23 cellular contexts compared by ENCODE assay signal in genomic region chr10:67917683-67918082, GRCh38. TPM values are rescaled to one million over a fixed set of nuclear protein-coding genes. Genes with fewer than 3 reads are reported as not detected.
DNase-seq lines count a peak whose midpoint lies in the region; ATAC-seq, FAIRE-seq and TF ChIP-seq lines count a peak whose summit lies in the region.
"Had no signal": no experiment of that assay in that cellular context is flagged by ENCODE, and none has a peak within 500 bp of the region (broad histone marks: within the 10 kb centered on the region; RNA-seq: fewer than 3 reads in every experiment).

No MANE protein-coding gene starts in this region.

- peaks cover 60% of the 10 kb centered on the region for H3K36me3 Mint-ChIP-seq in CD8-positive, alpha-beta T cell

- no peak overlapping the region for H2AFZ ChIP-seq in IMR-90 (replicated peaks; ENCODE audit: low read length, poor library complexity)
- H2AFZ ChIP-seq in K562 (ENCODE audit: low read depth, low read length) = no peak overlapping the region
- H2AFZ ChIP-seq: PC-9 had no signal

- no peak overlapping the region for H3K14ac ChIP-seq in IMR-90 (replicated peaks; ENCODE audit: low read depth, low read length)

- TF ChIP-seq RAD21 in IMR-90 (IDR thresholded peaks at IDR 0.05; ENCODE audit: low read length) (no peak), K562 (CRISPR knock-in tag; conservative IDR thresholded peaks at IDR 0.05 in 1 of 2, IDR thresholded peaks at IDR 0.05 in 1 of 2) (no peak)

- H3K27me3 Mint-ChIP-seq in CD8-positive, alpha-beta T cell (ENCODE audit: low read depth) = no peaks in the 10 kb centered on the region

- in situ Hi-C loops in IMR-90 (cut with MboI; ENCODE audit: low sequenced_read_pairs) = no loop called here
- in situ Hi-C loops in K562 (cut with MboI) = no loop called here

- H3K36me3 ChIP-seq in A673 (ENCODE audit: insufficient read depth, low read length, poor library complexity, severe bottlenecking) = peaks cover 51% of the 10 kb centered on the region
- peaks cover 11% of the 10 kb centered on the region for H3K36me3 ChIP-seq in CD8-positive, alpha-beta T cell (ENCODE audit: insufficient read depth, low read length)
- peaks cover 15% of the 10 kb centered on the region for H3K36me3 ChIP-seq in IMR-90 (ENCODE audit: control insufficient read depth, insufficient read depth, low read length)
- H3K36me3 ChIP-seq in K562 (ENCODE audit: control insufficient read depth, insufficient read depth, low read length) = peaks cover 64% of the 10 kb centered on the region

- POLR2A ChIA-PET in A673 (lab: Charles Lee; ENCODE audit: low non-redundant PET) = no interaction called here
- POLR2A ChIA-PET in CD8-positive, alpha-beta T cell (lab: Charles Lee) = no interaction called here
- POLR2A ChIA-PET in IMR-90 (lab: Charles Lee; ENCODE audit: unreplicated experiment) = no interaction called here
- POLR2A ChIA-PET in K562 (lab: Yijun Ruan, JAX) = interaction anchor here (0.8 kb wide), 2 partner anchors 10 to 24 kb away, joined by 3 to 4 read pairs; no protein-coding TSS in a partner anchor

- no peak overlapping the region for H4K91ac ChIP-seq in IMR-90 (ENCODE audit: insufficient read depth, low read depth, low read length)

- H3K4me1 Mint-ChIP-seq in CD8-positive, alpha-beta T cell (ENCODE audit: low read depth) = peaks cover 22% of the 10 kb centered on the region
- H3K4me1 Mint-ChIP-seq: CD14-positive monocyte had no signal

- no peak for FAIRE-seq in K562 (lab: Jason Lieb, UNC)
- FAIRE-seq: GM12892, GM18507 had no signal

- H3K4me3 ChIP-seq in A673 (ENCODE audit: low read depth, low read length, poor library complexity, severe bottlenecking) (no peak overlapping the region), IMR-90 (ENCODE audit: insufficient read depth, low read depth, low read length) (no peak overlapping the region), K562 (no peak overlapping the region)
- H3K4me3 ChIP-seq in CD8-positive, alpha-beta T cell (ENCODE audit: low read depth, low read length) = no peak overlapping the region
- H3K4me3 ChIP-seq: PC-9 had no signal

- no peak overlapping the region for H2BK15ac ChIP-seq in IMR-90 (ENCODE audit: low read depth, low read length)

- no peaks in the 10 kb centered on the region for H3K9me3 Mint-ChIP-seq in CD8-positive, alpha-beta T cell
- H3K9me3 Mint-ChIP-seq: CD14-positive monocyte, H9 had no signal

- H3K9ac ChIP-seq in IMR-90 (ENCODE audit: low read depth, low read length) (no peak overlapping the region), K562 (ENCODE audit: insufficient read depth in 1 of 2, low read depth in 2 of 2, low read length in 2 of 2) (no peak overlapping the region)

- H3K4me2 ChIP-seq in IMR-90 (ENCODE audit: low read depth, low read length) (no peak overlapping the region), K562 (ENCODE audit: insufficient read depth, low read length) (no peak overlapping the region)
- H3K4me2 ChIP-seq: PC-9 had no signal

- H3K4me3 Mint-ChIP-seq in CD8-positive, alpha-beta T cell = no peak overlapping the region
- H3K4me3 Mint-ChIP-seq: CD14-positive monocyte, H9 had no signal

- no peak overlapping the region for H2AK5ac ChIP-seq in IMR-90 (ENCODE audit: low read depth, low read length)

- WGBS in IMR-90 (ENCODE audit: extremely low coverage in 2 of 2, insufficient read length in 1 of 2), 2 experiments = no CpG with 5 or more reads among the region's 1 CpG
- 75% methylated on average over 1 of the region's 1 CpG for WGBS in K562 (ENCODE audit: insufficient coverage, low coverage, missing lambda C conversion rate)

- H4K20me1 ChIP-seq in IMR-90 (ENCODE audit: insufficient read depth, low read length) (no peaks in the 10 kb centered on the region), K562 (replicated peaks; ENCODE audit: control insufficient read depth, insufficient read depth, low read length) (no peaks in the 10 kb centered on the region)

- H3K4ac ChIP-seq in IMR-90 (ENCODE audit: low read depth, low read length) = no peak overlapping the region

- ATAC-seq in CD8-positive, alpha-beta T cell = no peak
- ATAC-seq in IMR-90 (ENCODE audit: low read depth) (no peak), K562 (no peak)

- H2BK120ac ChIP-seq in IMR-90 (ENCODE audit: low read depth, low read length) = no peak overlapping the region

- no peak overlapping the region for H3K23ac ChIP-seq in IMR-90 (ENCODE audit: low read depth, low read length)

- H4K5ac ChIP-seq in IMR-90 (ENCODE audit: low read depth, low read length) = no peak overlapping the region

- H3K4me1 ChIP-seq in A673 (ENCODE audit: insufficient read depth, low read length, poor library complexity, severe bottlenecking) (peaks cover 12% of the 10 kb centered on the region), IMR-90 (ENCODE audit: control insufficient read depth, insufficient read depth, low read length) (no peaks in the 10 kb centered on the region), K562 (replicated peaks in 1 of 2; ENCODE audit: control insufficient read depth in 2 of 2, insufficient read depth in 2 of 2, low read length in 2 of 2) (no peaks in the 10 kb centered on the region)
- no peaks in the 10 kb centered on the region for H3K4me1 ChIP-seq in CD8-positive, alpha-beta T cell (ENCODE audit: insufficient read depth, low read length)

- peaks cover 12 to 19% of the 10 kb centered on the region in 2 experiments; a peak in 1 of 4 replicates for H3K79me1 ChIP-seq in IMR-90 (ENCODE audit: low read depth in 1 of 2, low read length in 2 of 2)

- no peak overlapping the region for H2AK9ac ChIP-seq in IMR-90 (replicated peaks; ENCODE audit: low read depth, low read length, poor library complexity)

- no peak overlapping the region for H3K18ac ChIP-seq in IMR-90 (ENCODE audit: low read depth, low read length)

- TF ChIP-seq CTCF in A673 (conservative IDR thresholded peaks at IDR 0.05; ENCODE audit: low read depth, low read length) (no peak), IMR-90 (conservative IDR thresholded peaks at IDR 0.05; ENCODE audit: low read depth, low read length) (no peak), K562 (IDR thresholded peaks at IDR 0.05 in 2 of 3, conservative IDR thresholded peaks at IDR 0.05 in 1 of 3; ENCODE audit: insufficient read depth in 2 of 3, low read depth in 1 of 3, low read length in 3 of 3) (no peak)
- no peak for TF ChIP-seq CTCF in CD8-positive, alpha-beta T cell (IDR thresholded peaks at IDR 0.05)

- no peak overlapping the region for H2BK20ac ChIP-seq in IMR-90 (ENCODE audit: low read depth, low read length)

- BruUV-seq in A673 (replicated peaks; lab: Mats Ljungman, UMichigan) (no TSS peak), IMR-90 (replicated peaks; lab: Mats Ljungman, UMichigan) (no TSS peak), K562 (replicated peaks; lab: Mats Ljungman, UMichigan) (no TSS peak)

- CTCF ChIA-PET in A673 (lab: Charles Lee) (no interaction called here), IMR-90 (lab: Yijun Ruan, JAX) (no interaction called here), K562 (lab: Yijun Ruan, JAX; ENCODE audit: low intra/inter-chr PET ratio) (no interaction called here)
- CTCF ChIA-PET in CD8-positive, alpha-beta T cell (lab: Charles Lee) = no interaction called here

- H3K56ac ChIP-seq in IMR-90 (ENCODE audit: extremely low read depth, insufficient read depth, low read length) = no peak overlapping the region

- H4K8ac ChIP-seq in IMR-90 (ENCODE audit: low read depth in 2 of 2, low read length in 2 of 2) = no peak overlapping the region

- H3K9me3 ChIP-seq in A673 (ENCODE audit: low read depth, low read length, poor library complexity, severe bottlenecking) (no peaks in the 10 kb centered on the region), IMR-90 (ENCODE audit: control insufficient read depth, insufficient read depth, low read length) (no peaks in the 10 kb centered on the region), K562 (replicated peaks; ENCODE audit: control insufficient read depth, insufficient read depth, low read depth, low read length) (no peaks in the 10 kb centered on the region)
- H3K9me3 ChIP-seq in CD8-positive, alpha-beta T cell (ENCODE audit: low read length) = no peaks in the 10 kb centered on the region

- H3K27ac ChIP-seq in A673 (ENCODE audit: low read depth, low read length, poor library complexity, severe bottlenecking) (peak overlapping the region; percentile 27), IMR-90 (ENCODE audit: insufficient read depth, low read length) (no peak overlapping the region), K562 (ENCODE audit: extremely low read depth, low read depth, low read length) (no peak overlapping the region)
- H3K27ac ChIP-seq in CD8-positive, alpha-beta T cell (ENCODE audit: low read depth, low read length) = no peak overlapping the region
- H3K27ac ChIP-seq: PC-9, RWPE1 had no signal

- DNase-seq in A673 (ENCODE audit: low spot score) (peak; percentile 11), IMR-90 (no peak), K562 (ENCODE audit: extremely low read depth in 1 of 4, low spot score in 3 of 4) (no peak), DMS114 treated with DMSO at 0.1 percent for 48 hours (lab: John Stamatoyannopoulos, UW; ENCODE audit: unreplicated experiment) (no peak), DMS79 treated with DMSO at 0.1 percent for 48 hours (lab: John Stamatoyannopoulos, UW) (no peak), GOT3 (lab: John Stamatoyannopoulos, UW) (no peak)
- no peak for DNase-seq in CD8-positive, alpha-beta T cell
- DNase-seq: COR-L47, DMS153, H9, KG1, NCI-H1105 treated with DMSO at 0.1 percent for 48 hours, NCI-H187, NCI-H226, NCI-H524, NCI-H82, PC-9, SIG-M5, T-helper 1 cell had no signal

- no peak for TF ChIP-seq EP300 in K562 (IDR thresholded peaks at IDR 0.05; ENCODE audit: low read length)

- no peak for TF ChIP-seq POLR2A in IMR-90 (IDR thresholded peaks at IDR 0.05; ENCODE audit: low read depth, low read length)
- TF ChIP-seq POLR2A in K562 (conservative IDR thresholded peaks at IDR 0.05) = no peak

- no peaks in the 10 kb centered on the region for H3K27me3 ChIP-seq in A673 (replicated peaks; ENCODE audit: insufficient read depth, low read depth, low read length, poor library complexity)
- no peaks in the 10 kb centered on the region for H3K27me3 ChIP-seq in CD8-positive, alpha-beta T cell (ENCODE audit: insufficient read depth, low read length)
- H3K27me3 ChIP-seq in IMR-90 (ENCODE audit: control insufficient read depth, insufficient read depth, low read length) = no peaks in the 10 kb centered on the region
- no peaks in the 10 kb centered on the region for H3K27me3 ChIP-seq in K562 (ENCODE audit: control insufficient read depth in 2 of 2, insufficient read depth in 2 of 2, low read length in 2 of 2)

- no peak overlapping the region for H2BK5ac ChIP-seq in IMR-90 (ENCODE audit: low read depth, low read length, poor library complexity, severe bottlenecking)

- H3K27ac Mint-ChIP-seq in CD8-positive, alpha-beta T cell = peak overlapping the region; percentile 42
- H3K27ac Mint-ChIP-seq: CD14-positive monocyte had no signal

- dilution Hi-C loops in IMR-90 (cut with HindIII; ENCODE audit: low sequenced_read_pairs, unreplicated experiment) = no loop called here

- intact Hi-C loops in A673 (cut with micrococcal nuclease; ENCODE audit: unreplicated experiment) = no loop called here
- intact Hi-C loops in CD8-positive, alpha-beta T cell (cut with DNase I, micrococcal nuclease) = loop anchor here in 1 of 2 experiments (5.0 kb wide), 1 partner anchor 60 kb away; no protein-coding TSS in a partner anchor
- intact Hi-C loops in IMR-90 (cut with micrococcal nuclease) = no loop called here
- intact Hi-C loops in K562 (cut with micrococcal nuclease) = no loop called here

- no peaks in the 10 kb centered on the region for H3K79me2 ChIP-seq in K562 (ENCODE audit: control insufficient read depth, insufficient read depth, low read length)

- no peaks in the 10 kb centered on the region for H3K9me1 ChIP-seq in IMR-90 (ENCODE audit: insufficient read depth, low read length)
- no peaks in the 10 kb centered on the region for H3K9me1 ChIP-seq in K562 (ENCODE audit: control insufficient read depth, insufficient read depth, low read length)

RNA-seq across cellular contexts. Expression of gene SIRT1, which starts 33.2 kb away (rescaled TPM):
- 41.0 and 42.6 TPM in 2 replicates for total RNA-seq in A673 (2021)
- total RNA-seq in CD8-positive, alpha-beta T cell = 10 to 100 TPM; 72.6 to 74.5 TPM
- 12.9 and 20.6 TPM in 2 replicates for total RNA-seq in IMR-90 (2012; rRNA removed)
- 6.9 and 9.5 TPM in 2 replicates for polyA plus RNA-seq in IMR-90 (2012; rRNA removed)
- 1.4 and 1.7 TPM in 2 replicates for polyA plus RNA-seq in IMR-90 (2012; cell fraction: cytosol; rRNA removed)
- 1.3 and 7.2 TPM in 2 replicates for polyA plus RNA-seq in IMR-90 (2012; cell fraction: nucleus; rRNA removed; ENCODE audit: low replicate concordance)
- total RNA-seq in K562 (2011; cell fraction: chromatin; rRNA removed; ENCODE audit: low replicate concordance) = 9.5 and 26.7 TPM in 2 replicates
- 5.5 and 7.5 TPM in 2 replicates for total RNA-seq in K562 (2011; cell fraction: nucleolus; rRNA removed)
- total RNA-seq in K562 (2011; cell fraction: nucleoplasm; rRNA removed) = 10.4 and 18.1 TPM in 2 replicates
- 13.2 and 13.6 TPM in 2 replicates for total RNA-seq in K562 (2014; rRNA removed)
- 21.6 and 23.2 TPM in 2 replicates for total RNA-seq in K562 (2014; rRNA removed; fragmentation: Illumina TruSeq; extraction: Trizol)
- total RNA-seq in K562 (2015; rRNA removed; fragmentation: Illumina TruSeq; extraction: Trizol) = 18.6 and 19.9 TPM in 2 replicates
- total RNA-seq in K562 (2021) = 20.9 and 25.8 TPM in 2 replicates
- polyA plus RNA-seq in K562 (2011; rRNA removed) = 13.5 and 17.2 TPM in 2 replicates
- 2.7 and 6.2 TPM in 2 replicates for polyA plus RNA-seq in K562 (2011; cell fraction: cytosol; rRNA removed)
- 4.8 and 5.7 TPM in 2 replicates for polyA plus RNA-seq in K562 (2011; cell fraction: nucleus; rRNA removed)
- 14.0 and 15.7 TPM in 2 replicates for polyA plus RNA-seq in K562 (2012)
- polyA plus RNA-seq in K562 (2014; fragmentation: Illumina TruSeq; extraction: Trizol) = 22.3 and 25.8 TPM in 2 replicates
- polyA plus RNA-seq in K562 (2014; fragmentation: Nextera tagmentation; extraction: Ambion mirVana) = 1 to 10 TPM; 7.8 to 8.8 TPM
- 18.2 and 19.1 TPM in 2 replicates for polyA plus RNA-seq in K562 (2014; rRNA removed)
- 14.2 and 15.7 TPM in 2 replicates for polyA minus RNA-seq in K562 (2011; rRNA and poly(A)+ RNA removed)
- polyA minus RNA-seq in K562 (2011; cell fraction: cytosol; rRNA and poly(A)+ RNA removed) = 6.1 and 7.1 TPM in 2 replicates
- polyA minus RNA-seq in K562 (2011; cell fraction: nucleus; rRNA and poly(A)+ RNA removed) = 3.9 and 7.0 TPM in 2 replicates
